Comparison of ENCODE assay signal across 19 cellular contexts in genomic region chr12:102961488-102961801, GRCh38. TPM values are rescaled to one million over a fixed set of nuclear protein-coding genes. Genes with fewer than 3 reads are reported as not detected.
A peak's percentile ranks its signal among the peaks of the same experiment; 100 is the strongest.
DNase-seq lines count a peak whose midpoint lies in the region; ATAC-seq and TF ChIP-seq lines count a peak whose summit lies in the region.
"Had no signal": no experiment of that assay in that cellular context is flagged by ENCODE, and none has a peak within 500 bp of the region (broad histone marks: within the 10 kb centered on the region; RNA-seq: fewer than 3 reads in every experiment).

No MANE protein-coding gene starts in this region.

- H3K4me3 ChIP-seq in OCI-LY7 (ENCODE audit: low read depth, low read length, poor library complexity, severe bottlenecking), result no peak overlapping the region
- H3K4me3 ChIP-seq: body of pancreas, esophagus squamous epithelium had no signal

- CTCF ChIA-PET in activated naive CD4-positive, alpha-beta T cell treated with anti-CD3 and anti-CD28 coated beads for 36 hours (lab: Charles Lee), result interaction anchor here (0.6 to 1.8 kb wide), 3 partner anchors 13 to 877 kb away, joined by 3 to 5 read pairs (median 3); no protein-coding TSS in a partner anchor
- CTCF ChIA-PET in OCI-LY7 (lab: Charles Lee; ENCODE audit: unreplicated experiment), result no interaction called here

- H3K36me3 ChIP-seq in OCI-LY7 (ENCODE audit: insufficient read depth, low read length), result no peaks in the 10 kb centered on the region
- H3K36me3 ChIP-seq: esophagus squamous epithelium had no signal

- H3K27ac Mint-ChIP-seq in T-helper 1 cell treated with Interleukin-12 subunit alpha and Interleukin-12 subunit beta and Interleukin-4 antibody, amounts not matched to agents 30 μg/mL and 1 μg/mL, for 36 hours, result peak overlapping the region; percentile 32
- no peak overlapping the region for H3K27ac Mint-ChIP-seq in activated naive CD4-positive, alpha-beta T cell treated with anti-CD3 and anti-CD28 coated beads for 36 hours
- H3K27ac Mint-ChIP-seq: CD4-positive, alpha-beta memory T cell had no signal

- BruUV-seq in OCI-LY7 (replicated peaks; lab: Mats Ljungman, UMichigan), result no TSS peak

- no peaks in the 10 kb centered on the region for H3K4me1 ChIP-seq in OCI-LY7 (ENCODE audit: insufficient read depth, low read length, poor library complexity, severe bottlenecking)

- H3K27ac ChIP-seq in cingulate gyrus (ENCODE audit: low read depth, low read length) (peak overlapping the region; percentile 10), OCI-LY7 (ENCODE audit: low read depth, low read length, poor library complexity, severe bottlenecking) (no peak overlapping the region)
- H3K27ac ChIP-seq: body of pancreas, esophagus squamous epithelium had no signal

- H4K20me1 ChIP-seq in OCI-LY7 (ENCODE audit: insufficient read depth, low read length), result no peaks in the 10 kb centered on the region

- H2AFZ ChIP-seq in OCI-LY7 (ENCODE audit: low read length), result no peak overlapping the region

- H3K27me3 Mint-ChIP-seq in T-helper 1 cell treated with Interleukin-12 subunit alpha and Interleukin-12 subunit beta and Interleukin-4 antibody, amounts not matched to agents 30 μg/mL and 1 μg/mL, for 36 hours (ENCODE audit: low read depth), result peaks cover 97% of the 10 kb centered on the region
- H3K27me3 Mint-ChIP-seq in activated naive CD4-positive, alpha-beta T cell treated with anti-CD3 and anti-CD28 coated beads for 36 hours (ENCODE audit: low read depth), result peaks cover 87% of the 10 kb centered on the region

- POLR2A ChIA-PET in OCI-LY7 (lab: Charles Lee), result no interaction called here

- H3K4me2 ChIP-seq in OCI-LY7 (ENCODE audit: low read length), result no peak overlapping the region

- no peaks in the 10 kb centered on the region for H3K9me3 ChIP-seq in OCI-LY7 (ENCODE audit: low read length)
- H3K9me3 ChIP-seq: body of pancreas had no signal

- H3K9me2 ChIP-seq in OCI-LY7 (ENCODE audit: insufficient read depth, low read length), result no peaks in the 10 kb centered on the region

- H3K79me2 ChIP-seq in OCI-LY7 (ENCODE audit: insufficient read depth, low read depth, low read length), result no peaks in the 10 kb centered on the region

- no peak for ATAC-seq in HG02970 (IDR thresholded peaks at IDR 0.05; ENCODE audit: low FRiP score, unreplicated experiment)
- ATAC-seq: body of pancreas, HCT116 had no signal

- intact Hi-C loops in activated naive CD4-positive, alpha-beta T cell treated with anti-CD3 and anti-CD28 coated beads for 36 hours (cut with micrococcal nuclease), result no loop called here
- intact Hi-C loops in OCI-LY7 (cut with micrococcal nuclease; ENCODE audit: unreplicated experiment), result no loop called here

- no peak overlapping the region for H3K4me3 Mint-ChIP-seq in T-helper 1 cell treated with Interleukin-12 subunit alpha and Interleukin-12 subunit beta and Interleukin-4 antibody, amounts not matched to agents 30 μg/mL and 1 μg/mL, for 36 hours
- no peak overlapping the region for H3K4me3 Mint-ChIP-seq in activated naive CD4-positive, alpha-beta T cell treated with anti-CD3 and anti-CD28 coated beads for 36 hours

- no peak for DNase-seq in T-helper 1 cell
- peak; percentile 69 to 90 for DNase-seq in NCI-H2081 (lab: John Stamatoyannopoulos, UW)
- DNase-seq in kidney tubule cell (ENCODE audit: low spot score), result no peak
- DNase-seq in activated naive CD4-positive, alpha-beta T cell treated with anti-CD3 and anti-CD28 coated beads for 36 hours, result no peak
- DNase-seq in OCI-LY7 (ENCODE audit: low spot score), result no peak
- DNase-seq: activated CD8-positive, alpha-beta memory T cell treated with anti-CD3 and anti-CD28 coated beads, Interleukin-2, amount 50 U/mL, for 4 hours; activated naive CD4-positive, alpha-beta T cell; CD4-positive, alpha-beta memory T cell; esophagus squamous epithelium; MV-4-11; stimulated activated CD4-positive, alpha-beta T cell treated with anti-CD3 and anti-CD28 coated beads, Interleukin-4, amount 100 ng/mL, for 4 hours had no signal

- H3K4me1 Mint-ChIP-seq in T-helper 1 cell treated with Interleukin-12 subunit alpha and Interleukin-12 subunit beta and Interleukin-4 antibody, amounts not matched to agents 30 μg/mL and 1 μg/mL, for 36 hours (ENCODE audit: low read depth), result peaks cover 22% of the 10 kb centered on the region
- H3K4me1 Mint-ChIP-seq in activated naive CD4-positive, alpha-beta T cell treated with anti-CD3 and anti-CD28 coated beads for 36 hours (ENCODE audit: low read depth), result peaks cover 35% of the 10 kb centered on the region

- TF ChIP-seq CTCF in OCI-LY7 (conservative IDR thresholded peaks at IDR 0.05; ENCODE audit: low read length), result no peak

- H3K36me3 Mint-ChIP-seq in T-helper 1 cell treated with Interleukin-12 subunit alpha and Interleukin-12 subunit beta and Interleukin-4 antibody, amounts not matched to agents 30 μg/mL and 1 μg/mL, for 36 hours (ENCODE audit: low read depth), result peaks cover 10% of the 10 kb centered on the region
- peaks cover 1% of the 10 kb centered on the region for H3K36me3 Mint-ChIP-seq in activated naive CD4-positive, alpha-beta T cell treated with anti-CD3 and anti-CD28 coated beads for 36 hours (ENCODE audit: low read depth)
- H3K36me3 Mint-ChIP-seq: CD4-positive, alpha-beta memory T cell had no signal

- peaks cover 9% of the 10 kb centered on the region for H3K9me3 Mint-ChIP-seq in T-helper 1 cell treated with Interleukin-12 subunit alpha and Interleukin-12 subunit beta and Interleukin-4 antibody, amounts not matched to agents 30 μg/mL and 1 μg/mL, for 36 hours
- peaks cover 3% of the 10 kb centered on the region for H3K9me3 Mint-ChIP-seq in activated naive CD4-positive, alpha-beta T cell treated with anti-CD3 and anti-CD28 coated beads for 36 hours

RNA-seq across cellular contexts. Expression of gene ASCL1, which starts 4.0 kb away (rescaled TPM):
- not detected for total RNA-seq in activated naive CD4-positive, alpha-beta T cell treated with anti-CD3 and anti-CD28 coated beads for 36 hours
- total RNA-seq in OCI-LY7 (2014; rRNA removed; shearing (Covaris generic)), result not detected in 2 replicates
- not detected in 2 replicates for total RNA-seq in OCI-LY7 (2022)
- total RNA-seq: body of pancreas; CD4-positive, alpha-beta memory T cell; dermis blood vessel endothelial cell; esophagus squamous epithelium; osteocyte; T-helper 2 cell treated with Interferon-gamma antibody and Interleukin-4, amounts not matched to agents 100 ng/mL and 5 ng/mL, for 36 hours had no signal

RNA-seq across cellular contexts. Expression of gene PAH, which starts 44.4 kb away (rescaled TPM):
- total RNA-seq in activated naive CD4-positive, alpha-beta T cell treated with anti-CD3 and anti-CD28 coated beads for 36 hours, result not detected
- total RNA-seq in OCI-LY7 (2014; rRNA removed; shearing (Covaris generic)), result not detected in 2 replicates
- total RNA-seq in OCI-LY7 (2022), result not detected in 2 replicates
- total RNA-seq: CD4-positive, alpha-beta memory T cell; dermis blood vessel endothelial cell; esophagus squamous epithelium; osteocyte; T-helper 2 cell treated with Interferon-gamma antibody and Interleukin-4, amounts not matched to agents 100 ng/mL and 5 ng/mL, for 36 hours had no signal

Comparison
In these comparisons a context has a peak if more than half of its experiments do, and no peak if none do; other contexts are left out.
1. DNase-seq: peak in NCI-H2081 (2 of 2); none in T-helper 1 cell (0 of 5), kidney tubule cell (single experiment), activated naive CD4-positive, alpha-beta T cell treated with anti-CD3 and anti-CD28 coated beads for 36 hours (single experiment) and OCI-LY7 (single experiment).